In genomic region chr11:17755891-17756290, GRCh38 we compare ENCODE assay signal across 33 cellular contexts. TPM values are rescaled to one million over a fixed set of nuclear protein-coding genes. Genes with fewer than 3 reads are reported as not detected.
"Had no signal": no experiment of that assay in that cellular context is flagged by ENCODE, and none has a peak within 500 bp of the region (broad histone marks: within the 10 kb centered on the region; RNA-seq: fewer than 3 reads in every experiment).

No MANE protein-coding gene starts in this region.

- H3K4me3 Mint-ChIP-seq: stimulated activated effector memory CD8-positive, alpha-beta T cell treated with anti-CD3 and anti-CD28 coated beads, Interleukin-12 subunit alpha, Interleukin-12 subunit beta, amount 100 ng/mL, for 72 hours; stimulated activated memory B cell treated with anti-CD40 and anti-IgM and Interleukin-4, amounts not matched to agents 10 μg/mL and 1 μg/mL and 100 μg/mL, for 72 hours; stimulated activated naive B cell treated with anti-CD40 and anti-IgM and Interleukin-4, amounts not matched to agents 10 μg/mL and 1 μg/mL and 100 μg/mL, for 72 hours; stimulated activated naive CD8-positive, alpha-beta T cell treated with anti-CD3 and anti-CD28 coated beads, Interleukin-15, amount 100 ng/mL, for 72 hours; stimulated activated naive CD8-positive, alpha-beta T cell treated with anti-CD3 and anti-CD28 coated beads, Interleukin-15, Interleukin-2, amounts not matched to agents 100 ng/mL and 50 ng/mL, for 24 hours; type B pancreatic cell had no signal

- DNase-seq: stimulated activated CD4-positive, alpha-beta T cell treated with anti-CD3 and anti-CD28 coated beads, Interleukin-2, amount 100 ng/mL, for 48 hours; stimulated activated CD4-positive, alpha-beta T cell treated with anti-CD3 and anti-CD28 coated beads, Interleukin-4, amount 100 ng/mL, for 1 hour; stimulated activated CD4-positive, alpha-beta T cell treated with anti-CD3 and anti-CD28 coated beads, Interleukin-4, amount 100 ng/mL, for 24 hours; stimulated activated CD4-positive, alpha-beta T cell treated with anti-CD3 and anti-CD28 coated beads, Interleukin-4, amount 100 ng/mL, for 4 hours; stimulated activated CD8-positive, alpha-beta memory T cell treated with anti-CD3 and anti-CD28 coated beads, Interleukin-4, amount 100 ng/mL, for 48 hours; stimulated activated naive B cell treated with anti-CD40 and anti-IgM and Interleukin-4, amounts not matched to agents 10 μg/mL and 1 μg/mL and 100 μg/mL, for 72 hours; stimulated activated naive CD4-positive, alpha-beta T cell; stimulated activated naive CD4-positive, alpha-beta T cell treated with Interleukin-2 at 50 U/mL for 16 hours; stimulated activated naive CD8-positive, alpha-beta T cell treated with anti-CD3 and anti-CD28 coated beads, Interleukin-15, amount 100 ng/mL, for 72 hours; stimulated activated naive CD8-positive, alpha-beta T cell treated with anti-CD3 and anti-CD28 coated beads, Interleukin-15, Interleukin-2, amounts not matched to agents 100 U/mL and 50 U/mL, for 24 hours; stomach; substantia nigra; testis; thyroid gland; tibial artery; transverse colon; trophoblast cell; upper lobe of left lung; upper lobe of right lung; uterus had no signal

- H3K27me3 ChIP-seq: testis, thyroid gland, tibial nerve, transverse colon, upper lobe of left lung, upper lobe of right lung, uterus, vagina had no signal

- ATAC-seq: stimulated activated effector memory CD8-positive, alpha-beta T cell treated with anti-CD3 and anti-CD28 coated beads, Interleukin-12 subunit alpha, Interleukin-12 subunit beta, amount 100 ng/mL, for 72 hours; stimulated activated memory B cell treated with anti-CD40 and anti-IgM and Interleukin-4, amounts not matched to agents 10 μg/mL and 1 μg/mL and 100 μg/mL, for 72 hours; stimulated activated naive B cell treated with anti-CD40 and anti-IgM and Interleukin-4, amounts not matched to agents 10 μg/mL and 1 μg/mL and 100 μg/mL, for 72 hours; stimulated activated naive CD8-positive, alpha-beta T cell treated with anti-CD3 and anti-CD28 coated beads, Interleukin-15, amount 100 ng/mL, for 72 hours; stimulated activated naive CD8-positive, alpha-beta T cell treated with anti-CD3 and anti-CD28 coated beads, Interleukin-15, Interleukin-2, amounts not matched to agents 100 U/mL and 50 U/mL, for 24 hours; upper lobe of right lung had no signal

- H3K36me3 ChIP-seq: stomach, suprapubic skin, thoracic aorta, thyroid gland, tibial artery, tibial nerve, transverse colon, upper lobe of left lung, upper lobe of right lung, uterus, vagina had no signal

- H3K27ac ChIP-seq: stomach, suprapubic skin, testis, thoracic aorta, thyroid gland, tibial artery, tibial nerve, transverse colon, upper lobe of left lung, upper lobe of right lung, uterus, vagina had no signal

- H3K9me3 ChIP-seq: suprapubic skin, testis, thoracic aorta, thyroid gland, transverse colon, upper lobe of right lung, uterus, vagina had no signal

- H3K9me3 Mint-ChIP-seq: stimulated activated effector memory CD8-positive, alpha-beta T cell treated with anti-CD3 and anti-CD28 coated beads, Interleukin-12 subunit alpha, Interleukin-12 subunit beta, amount 100 ng/mL, for 72 hours; stimulated activated memory B cell treated with anti-CD40 and anti-IgM and Interleukin-4, amounts not matched to agents 10 μg/mL and 1 μg/mL and 100 μg/mL, for 72 hours; stimulated activated naive B cell treated with anti-CD40 and anti-IgM and Interleukin-4, amounts not matched to agents 10 μg/mL and 1 μg/mL and 100 μg/mL, for 72 hours; stimulated activated naive CD8-positive, alpha-beta T cell treated with anti-CD3 and anti-CD28 coated beads, Interleukin-15, amount 100 ng/mL, for 72 hours; stimulated activated naive CD8-positive, alpha-beta T cell treated with anti-CD3 and anti-CD28 coated beads, Interleukin-15, Interleukin-2, amounts not matched to agents 100 ng/mL and 50 ng/mL, for 24 hours; type B pancreatic cell had no signal

- H3K4me1 ChIP-seq: suprapubic skin, testis, thyroid gland, tibial artery, tibial nerve, transverse colon, upper lobe of left lung, upper lobe of right lung, uterus, vagina had no signal

- H3K4me3 ChIP-seq: stomach, suprapubic skin, testis, thoracic aorta, thyroid gland, tibial artery, tibial nerve, transverse colon, upper lobe of left lung, upper lobe of right lung, uterus, vagina had no signal

- H3K36me3 Mint-ChIP-seq: stimulated activated effector memory CD8-positive, alpha-beta T cell treated with anti-CD3 and anti-CD28 coated beads, Interleukin-12 subunit alpha, Interleukin-12 subunit beta, amount 100 ng/mL, for 72 hours; stimulated activated memory B cell treated with anti-CD40 and anti-IgM and Interleukin-4, amounts not matched to agents 10 μg/mL and 1 μg/mL and 100 μg/mL, for 72 hours; stimulated activated naive B cell treated with anti-CD40 and anti-IgM and Interleukin-4, amounts not matched to agents 10 μg/mL and 1 μg/mL and 100 μg/mL, for 72 hours; type B pancreatic cell had no signal

- FAIRE-seq: urothelium cell line had no signal

- H3K27ac Mint-ChIP-seq: stimulated activated effector memory CD8-positive, alpha-beta T cell treated with anti-CD3 and anti-CD28 coated beads, Interleukin-12 subunit alpha, Interleukin-12 subunit beta, amount 100 ng/mL, for 72 hours; stimulated activated memory B cell treated with anti-CD40 and anti-IgM and Interleukin-4, amounts not matched to agents 10 μg/mL and 1 μg/mL and 100 μg/mL, for 72 hours; stimulated activated naive B cell treated with anti-CD40 and anti-IgM and Interleukin-4, amounts not matched to agents 10 μg/mL and 1 μg/mL and 100 μg/mL, for 72 hours; stimulated activated naive CD8-positive, alpha-beta T cell treated with anti-CD3 and anti-CD28 coated beads, Interleukin-15, amount 100 ng/mL, for 72 hours; stimulated activated naive CD8-positive, alpha-beta T cell treated with anti-CD3 and anti-CD28 coated beads, Interleukin-15, Interleukin-2, amounts not matched to agents 100 ng/mL and 50 ng/mL, for 24 hours; type B pancreatic cell had no signal

- H3K4me1 Mint-ChIP-seq: stimulated activated effector memory CD8-positive, alpha-beta T cell treated with anti-CD3 and anti-CD28 coated beads, Interleukin-12 subunit alpha, Interleukin-12 subunit beta, amount 100 ng/mL, for 72 hours; stimulated activated memory B cell treated with anti-CD40 and anti-IgM and Interleukin-4, amounts not matched to agents 10 μg/mL and 1 μg/mL and 100 μg/mL, for 72 hours; stimulated activated naive B cell treated with anti-CD40 and anti-IgM and Interleukin-4, amounts not matched to agents 10 μg/mL and 1 μg/mL and 100 μg/mL, for 72 hours; stimulated activated naive CD8-positive, alpha-beta T cell treated with anti-CD3 and anti-CD28 coated beads, Interleukin-15, amount 100 ng/mL, for 72 hours had no signal

RNA-seq across cellular contexts. Expression of gene KCNC1, which starts 21.3 kb away (rescaled TPM):
- total RNA-seq: subcutaneous adipose tissue, suprapubic skin, thoracic aorta, tibial nerve, upper lobe of left lung, upper lobe of right lung, ureter had no signal

RNA-seq across cellular contexts. Expression of gene MYOD1, which starts 36.5 kb away (rescaled TPM):
- total RNA-seq: stomach, subcutaneous adipose tissue, suprapubic skin, temporal lobe, thoracic aorta, thyroid gland, tibial nerve, transverse colon, upper lobe of left lung, upper lobe of right lung, ureter, uterus, vagina had no signal
- polyA plus RNA-seq: stomach, urinary bladder had no signal
